ENCODE assay signal across 8 cellular contexts in genomic region chr5:88140863-88141694, GRCh38.
A peak's percentile ranks its signal among the peaks of the same experiment; 100 is the strongest.
DNase-seq lines count a peak whose midpoint lies in the region; ATAC-seq, FAIRE-seq and TF ChIP-seq lines count a peak whose summit lies in the region.

No MANE protein-coding gene starts in this region.

- intact Hi-C loops in kidney (cut with DNase I): loop anchor here (10.0 kb wide), 1 partner anchor 544 kb away; no protein-coding TSS in a partner anchor

- TF ChIP-seq CTCF in AG09309 (IDR thresholded peaks at IDR 0.05; ENCODE audit: control insufficient read depth, insufficient read depth, low read depth, low read length, missing control alignments) (peak; percentile 68), kidney (IDR thresholded peaks at IDR 0.05; ENCODE audit: borderline replicate concordance, extremely low read depth, insufficient read depth) (peak; percentile 57)

- H3K27ac ChIP-seq in kidney (ENCODE audit: low read depth in 2 of 2, low read length in 2 of 2): no peak overlapping the region

- H3K4me1 ChIP-seq in kidney (ENCODE audit: control insufficient read depth in 1 of 2, insufficient read depth in 1 of 2, low read depth in 1 of 2, low read length in 2 of 2): peaks cover 3 to 19% of the 10 kb centered on the region in 2 donors

- DNase-seq in AG09309 (ENCODE audit: low read depth): peak; percentile 83
- peak; percentile 97 for DNase-seq in NCI-H226
- DNase-seq in activated CD4-positive, CD25-positive, alpha-beta regulatory T cell treated with anti-CD3 and anti-CD28 coated beads, Interleukin-2, amount 50 U/mL, for 16 hours (ENCODE audit: low read depth, low spot score): peak; percentile 49
- DNase-seq in cerebellar cortex (ENCODE audit: low spot score): peak; percentile 99
- DNase-seq in kidney: peak; percentile 98
- peak; percentile 48 for DNase-seq in stimulated activated CD4-positive, alpha-beta T cell treated with anti-CD3 and anti-CD28 coated beads, Interleukin-12 subunit alpha, Interleukin-12 subunit beta, amount 100 ng/mL, for 4 hours

- ATAC-seq in GM19035 (IDR thresholded peaks at IDR 0.05; ENCODE audit: unreplicated experiment) (peak; percentile 88), HG03342 (IDR thresholded peaks at IDR 0.05; ENCODE audit: unreplicated experiment) (peak; percentile 94)

- FAIRE-seq in kidney (lab: Jason Lieb, UNC): no peak

- peak overlapping the region; percentile 29 for H3K9ac ChIP-seq in kidney (ENCODE audit: low read length in 2 of 2)

- H3K9me3 ChIP-seq in kidney (ENCODE audit: control insufficient read depth in 1 of 2, low read length in 2 of 2): peaks cover 0 to 3% of the 10 kb centered on the region in 2 donors

- H3K4me3 ChIP-seq in AG09309 (ENCODE audit: control insufficient read depth, low read depth, low read length): peak overlapping the region; percentile 51
- H3K4me3 ChIP-seq in kidney (ENCODE audit: low read length in 2 of 2): peak overlapping the region; percentile 75 to 82

- no peaks in the 10 kb centered on the region for H3K36me3 ChIP-seq in kidney (ENCODE audit: control insufficient read depth in 1 of 2, insufficient read depth in 2 of 2, low read length in 2 of 2)

Comparison
In these comparisons a context has a peak if more than half of its experiments do, and no peak if none do; other contexts are left out.
1. DNase-seq: peak in every context shown above with its lines; median percentile 99 in cerebellar cortex; 98 in kidney; 97 in NCI-H226; 83 in AG09309; 49 in activated CD4-positive, CD25-positive, alpha-beta regulatory T cell treated with anti-CD3 and anti-CD28 coated beads, Interleukin-2, amount 50 U/mL, for 16 hours; 48 in stimulated activated CD4-positive, alpha-beta T cell treated with anti-CD3 and anti-CD28 coated beads, Interleukin-12 subunit alpha, Interleukin-12 subunit beta, amount 100 ng/mL, for 4 hours.